Comparison of ENCODE assay signal across 17 cellular contexts in the genomic region with DNA sequence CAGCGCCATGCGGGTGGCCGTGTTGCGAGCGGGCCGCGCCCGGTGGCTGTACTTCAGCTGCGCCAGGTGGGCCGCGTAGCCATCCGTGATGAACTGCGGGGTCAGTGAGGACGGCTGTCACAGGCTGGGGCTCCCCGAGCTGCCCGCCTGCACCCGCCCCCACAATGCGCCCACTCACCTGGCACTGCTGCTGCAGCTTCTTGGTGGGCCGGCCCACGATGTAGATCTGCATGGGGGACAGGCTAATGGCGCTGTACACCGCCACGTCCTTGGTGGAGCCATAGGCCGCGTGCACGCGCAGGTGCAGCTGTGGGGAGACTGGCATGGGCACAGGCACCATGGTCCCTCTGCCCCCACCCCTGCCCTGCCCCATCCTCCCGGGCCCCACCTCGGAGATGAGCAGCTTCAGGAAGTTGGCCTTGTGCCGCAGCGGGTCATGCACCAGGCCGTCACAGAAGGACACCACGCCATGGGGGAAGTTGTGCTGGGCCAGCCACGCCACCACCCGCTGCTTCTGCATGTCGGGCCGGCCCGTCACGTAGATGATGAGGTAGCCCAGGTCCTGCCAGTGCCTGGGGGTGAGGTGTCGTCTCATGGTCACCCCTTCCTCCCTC. TPM values are rescaled to one million over a fixed set of nuclear protein-coding genes. Genes with fewer than 3 reads are reported as not detected.
DNase-seq lines count a peak whose midpoint lies in the region; ATAC-seq, FAIRE-seq and TF ChIP-seq lines count a peak whose summit lies in the region.
"Had no signal": no experiment of that assay in that cellular context is flagged by ENCODE, and none has a peak within 500 bp of the region (broad histone marks: within the 10 kb centered on the region; RNA-seq: fewer than 3 reads in every experiment).

No MANE protein-coding gene starts in this region.

- H3K79me2 ChIP-seq in K562 (ENCODE audit: control insufficient read depth, insufficient read depth, low read length) (peaks cover 12% of the 10 kb centered on the region), HepG2 (ENCODE audit: insufficient read depth, low read length) (peaks cover 12% of the 10 kb centered on the region)

- peaks cover 26 to 92% of the 10 kb centered on the region in 2 experiments for H3K4me1 ChIP-seq in K562 (replicated peaks in 1 of 2; ENCODE audit: control insufficient read depth in 2 of 2, insufficient read depth in 2 of 2, low read length in 2 of 2)
- peaks cover 42% of the 10 kb centered on the region for H3K4me1 ChIP-seq in HepG2 (ENCODE audit: insufficient read depth, low read length)
- peaks cover 7% of the 10 kb centered on the region for H3K4me1 ChIP-seq in A673 (ENCODE audit: insufficient read depth, low read length, poor library complexity, severe bottlenecking)

- TF ChIP-seq EP300 in K562 (IDR thresholded peaks at IDR 0.05; ENCODE audit: low read length) = no peak
- no peak for TF ChIP-seq EP300 in HepG2 (IDR thresholded peaks at IDR 0.05; ENCODE audit: low read depth in 2 of 2, low read length in 2 of 2)
- TF ChIP-seq EP300 in HepG2 (CRISPR knock-in tag; IDR thresholded peaks at IDR 0.05; ENCODE audit: borderline replicate concordance) = no peak

- H3K4me3 ChIP-seq in K562 = no peak overlapping the region
- H3K4me3 ChIP-seq in HepG2 (replicated peaks in 1 of 3; ENCODE audit: insufficient read depth in 1 of 3, low read depth in 2 of 3, low read length in 3 of 3) = no peak overlapping the region
- no peak overlapping the region for H3K4me3 ChIP-seq in A673 (ENCODE audit: low read depth, low read length, poor library complexity, severe bottlenecking)
- H3K4me3 ChIP-seq: BLaER1 treated with 17β-estradiol and CSF1 and Interleukin-3, amounts not matched to agents 10 nM and 100 nM had no signal

- no peaks in the 10 kb centered on the region for H3K9me1 ChIP-seq in K562 (ENCODE audit: control insufficient read depth, insufficient read depth, low read length)

- no peak overlapping the region for H3K27ac ChIP-seq in K562 (ENCODE audit: extremely low read depth, low read depth, low read length)
- H3K27ac ChIP-seq in HepG2 (ENCODE audit: extremely low read length, insufficient read depth, low read length) = no peak overlapping the region
- H3K27ac ChIP-seq in A673 (ENCODE audit: low read depth, low read length, poor library complexity, severe bottlenecking) = no peak overlapping the region
- H3K27ac ChIP-seq: BLaER1 treated with 17β-estradiol and CSF1 and Interleukin-3, amounts not matched to agents 10 nM and 100 nM had no signal

- H4K20me1 ChIP-seq in K562 (replicated peaks; ENCODE audit: control insufficient read depth, insufficient read depth, low read length) (peaks cover 5% of the 10 kb centered on the region; the same call in 1 of the 2 replicates), HepG2 (ENCODE audit: insufficient read depth, low read length) (no peaks in the 10 kb centered on the region)

- POLR2A ChIA-PET in K562 (lab: Yijun Ruan, JAX) = interaction anchor here (0.6 to 4.0 kb wide), 4 partner anchors 11 to 33 kb away, joined by 3 to 22 read pairs (median 3); a partner anchor contains a TSS
- POLR2A ChIA-PET in HepG2 (lab: Yijun Ruan, JAX) = no interaction called here
- POLR2A ChIA-PET in A673 (lab: Charles Lee; ENCODE audit: low non-redundant PET) = no interaction called here

- H3K4me2 ChIP-seq in K562 (ENCODE audit: insufficient read depth, low read length) = no peak overlapping the region
- no peak overlapping the region for H3K4me2 ChIP-seq in HepG2 (ENCODE audit: low read depth, low read length)

- TF ChIP-seq RAD21 in K562 (CRISPR knock-in tag; conservative IDR thresholded peaks at IDR 0.05 in 1 of 2, IDR thresholded peaks at IDR 0.05 in 1 of 2) = no peak
- TF ChIP-seq RAD21 in HepG2 (CRISPR knock-in tag; IDR thresholded peaks at IDR 0.05) = no peak

- H2AFZ ChIP-seq in K562 (ENCODE audit: low read depth, low read length) = no peak overlapping the region
- no peak overlapping the region for H2AFZ ChIP-seq in HepG2 (ENCODE audit: low read length)

- TF ChIP-seq POLR2A in K562 (conservative IDR thresholded peaks at IDR 0.05) (no peak), HepG2 (IDR thresholded peaks at IDR 0.05; ENCODE audit: insufficient read depth in 1 of 2, low read depth in 2 of 2, low read length in 2 of 2) (no peak)

- FAIRE-seq in K562 (lab: Jason Lieb, UNC) (no peak), HepG2 (lab: Jason Lieb, UNC) (no peak)
- FAIRE-seq: H1, HTR-8/SVneo had no signal

- intact Hi-C loops in Right ventricle myocardium inferior (cut with DNase I) = no loop called here
- intact Hi-C loops in left cardiac atrium (cut with DNase I) = loop anchor here in 1 of 2 donors (5.0 kb wide), 1 partner anchor 161 kb away; no protein-coding TSS in a partner anchor
- intact Hi-C loops in K562 (cut with micrococcal nuclease) = loop anchor here (10.0 kb wide), 1 partner anchor 158 kb away; no protein-coding TSS in a partner anchor
- intact Hi-C loops in HepG2 (cut with micrococcal nuclease; ENCODE audit: unreplicated experiment) = no loop called here
- intact Hi-C loops in A673 (cut with micrococcal nuclease; ENCODE audit: unreplicated experiment) = no loop called here

- BruUV-seq in K562 (replicated peaks; lab: Mats Ljungman, UMichigan) = no TSS peak
- BruUV-seq in HepG2 (replicated peaks; lab: Mats Ljungman, UMichigan) = no TSS peak
- BruUV-seq in A673 (replicated peaks; lab: Mats Ljungman, UMichigan) = no TSS peak

- 95% methylated on average over 27 of the region's 40 CpGs for WGBS in K562 (ENCODE audit: insufficient coverage, low coverage, missing lambda C conversion rate)
- WGBS in HepG2 (ENCODE audit: low lambda C conversion rate) = 100% methylated on average over 3 of the region's 40 CpGs

- no peaks in the 10 kb centered on the region for H3K9me3 ChIP-seq in K562 (replicated peaks; ENCODE audit: control insufficient read depth, insufficient read depth, low read depth, low read length)
- H3K9me3 ChIP-seq in HepG2 (ENCODE audit: low read length) = no peaks in the 10 kb centered on the region
- no peaks in the 10 kb centered on the region for H3K9me3 ChIP-seq in A673 (ENCODE audit: low read depth, low read length, poor library complexity, severe bottlenecking)
- H3K9me3 ChIP-seq: BLaER1 treated with 17β-estradiol and CSF1 and Interleukin-3, amounts not matched to agents 10 nM and 100 nM had no signal

- in situ Hi-C loops in K562 (cut with MboI) (no loop called here), HepG2 (cut with HindIII; ENCODE audit: extremely low pct_ligation_motif_present, low pct_unique_long_range_greater_than_20kb) (no loop called here)

- H3K9ac ChIP-seq in K562 (ENCODE audit: insufficient read depth in 1 of 2, low read depth in 2 of 2, low read length in 2 of 2) = no peak overlapping the region
- H3K9ac ChIP-seq in HepG2 (ENCODE audit: insufficient read depth, low read depth, low read length) = no peak overlapping the region
- H3K9ac ChIP-seq: BLaER1 treated with 17β-estradiol and CSF1 and Interleukin-3, amounts not matched to agents 10 nM and 100 nM had no signal

- DNase-seq in Right ventricle myocardium inferior (ENCODE audit: missing footprints) (peak; percentile 46), left cardiac atrium (no peak), K562 (ENCODE audit: extremely low read depth in 1 of 4, low spot score in 3 of 4) (no peak), HepG2 (ENCODE audit: low spot score) (no peak), A673 (ENCODE audit: low spot score) (no peak), iPS-NIHi11 (ENCODE audit: low spot score) (no peak)
- DNase-seq in stimulated activated CD8-positive, alpha-beta memory T cell treated with anti-CD3 and anti-CD28 coated beads, Interleukin-4, amount 100 ng/mL, for 48 hours = no peak
- DNase-seq: 8988T, Calu3, DMS79 treated with DMSO at 0.1 percent for 48 hours, GF-D8, HCEC 1CT, HFFc6 had no signal

- H3K27me3 ChIP-seq in K562 (ENCODE audit: control insufficient read depth in 2 of 2, insufficient read depth in 2 of 2, low read length in 2 of 2) = no peaks in the 10 kb centered on the region
- no peaks in the 10 kb centered on the region; a peak in 1 of 5 replicates for H3K27me3 ChIP-seq in HepG2 (ENCODE audit: control insufficient read depth in 1 of 2, insufficient read depth in 2 of 2, low read length in 2 of 2)
- no peaks in the 10 kb centered on the region for H3K27me3 ChIP-seq in A673 (replicated peaks; ENCODE audit: insufficient read depth, low read depth, low read length, poor library complexity)
- H3K27me3 ChIP-seq: BLaER1 treated with 17β-estradiol and CSF1 and Interleukin-3, amounts not matched to agents 10 nM and 100 nM had no signal

- no peak for TF ChIP-seq CTCF in K562 (IDR thresholded peaks at IDR 0.05 in 2 of 3, conservative IDR thresholded peaks at IDR 0.05 in 1 of 3; ENCODE audit: insufficient read depth in 2 of 3, low read depth in 1 of 3, low read length in 3 of 3)
- no peak for TF ChIP-seq CTCF in HepG2 (CRISPR knock-in tag; IDR thresholded peaks at IDR 0.05)
- no peak for TF ChIP-seq CTCF in A673 (conservative IDR thresholded peaks at IDR 0.05; ENCODE audit: low read depth, low read length)

- H3K36me3 ChIP-seq in K562 (ENCODE audit: control insufficient read depth, insufficient read depth, low read length) (peaks cover 29% of the 10 kb centered on the region; the same call in 2 of the 3 replicates), HepG2 (replicated peaks in 1 of 2; ENCODE audit: control insufficient read depth in 1 of 2, insufficient read depth in 2 of 2, low read length in 2 of 2) (peaks cover 7 to 12% of the 10 kb centered on the region in 2 experiments; a peak in 4 of 5 replicates), A673 (ENCODE audit: insufficient read depth, low read length, poor library complexity, severe bottlenecking) (peaks cover 16% of the 10 kb centered on the region)

- no peak for ATAC-seq in Right ventricle myocardium inferior
- ATAC-seq in left cardiac atrium = no peak
- ATAC-seq in K562 = no peak
- no peak for ATAC-seq in HepG2
- ATAC-seq: CD8-positive, alpha-beta T cell had no signal

- CTCF ChIA-PET in K562 (lab: Yijun Ruan, JAX; ENCODE audit: low intra/inter-chr PET ratio) (no interaction called here), HepG2 (lab: Yijun Ruan, JAX; ENCODE audit: low intra/inter-chr PET ratio, low total read pairs) (no interaction called here), A673 (lab: Charles Lee) (no interaction called here)

RNA-seq across cellular contexts. Expression of a gene that starts 5.9 kb away (rescaled TPM):
- total RNA-seq in Right ventricle myocardium inferior (158 TPM), left cardiac atrium (100 to 1,000 TPM; 159 to 176 TPM), K562 (2014; rRNA removed) (224 and 280 TPM in 2 replicates), K562 (2014; rRNA removed; fragmentation: Illumina TruSeq; extraction: Trizol) (78.1 and 91.2 TPM in 2 replicates), K562 (2015; rRNA removed; fragmentation: Illumina TruSeq; extraction: Trizol) (171 and 180 TPM in 2 replicates), K562 (2021) (164 and 167 TPM in 2 replicates), HepG2 (2016; rRNA removed; fragmentation: Illumina TruSeq; extraction: Trizol) (178 and 220 TPM in 2 replicates), A673 (2021) (180 and 189 TPM in 2 replicates)
- 69.3 and 160 TPM in 2 replicates for total RNA-seq in K562 (2011; cell fraction: chromatin; rRNA removed; ENCODE audit: low replicate concordance)
- total RNA-seq in K562 (2011; cell fraction: nucleolus; rRNA removed) = 133 and 147 TPM in 2 replicates
- 86.5 and 106 TPM in 2 replicates for total RNA-seq in K562 (2011; cell fraction: nucleoplasm; rRNA removed)
- polyA plus RNA-seq in K562 (2011; rRNA removed) (128 and 132 TPM in 2 replicates), K562 (2014; fragmentation: Illumina TruSeq; extraction: Trizol) (151 and 170 TPM in 2 replicates), K562 (2014; fragmentation: Nextera tagmentation; extraction: Ambion mirVana) (1 to 10 TPM; 2.4 to 4.8 TPM), K562 (2014; rRNA removed) (242 and 255 TPM in 2 replicates), HepG2 (2011; rRNA removed) (155 and 179 TPM in 2 replicates)
- polyA plus RNA-seq in K562 (2011; cell fraction: cytosol; rRNA removed) = 110 and 136 TPM in 2 replicates
- polyA plus RNA-seq in K562 (2011; cell fraction: nucleus; rRNA removed) = 328 and 373 TPM in 2 replicates
- 163 and 245 TPM in 2 replicates for polyA plus RNA-seq in K562 (2012)
- 33.8 and 41.5 TPM in 2 replicates for polyA minus RNA-seq in K562 (2011; rRNA and poly(A)+ RNA removed)
- polyA minus RNA-seq in K562 (2011; cell fraction: cytosol; rRNA and poly(A)+ RNA removed) = 34.7 and 36.8 TPM in 2 replicates
- 21.8 and 31.0 TPM in 2 replicates for polyA minus RNA-seq in K562 (2011; cell fraction: nucleus; rRNA and poly(A)+ RNA removed)
- total RNA-seq in HepG2 (2016; cell fraction: cytosol; rRNA removed; fragmentation: Illumina TruSeq; extraction: Trizol; ENCODE audit: low read depth) = 710 and 791 TPM in 2 replicates
- 169 and 227 TPM in 2 replicates for total RNA-seq in HepG2 (2016; cell fraction: insoluble cytoplasmic fraction; rRNA removed; fragmentation: Illumina TruSeq; extraction: Trizol)
- 491 and 557 TPM in 2 replicates for total RNA-seq in HepG2 (2016; cell fraction: membrane; rRNA removed; fragmentation: Illumina TruSeq; extraction: Trizol)
- 80.1 and 103 TPM in 2 replicates for total RNA-seq in HepG2 (2016; cell fraction: nucleus; rRNA removed; fragmentation: Illumina TruSeq; extraction: Trizol)
- polyA plus RNA-seq in HepG2 (2011; cell fraction: cytosol; rRNA removed) = 176 and 208 TPM in 2 replicates
- 332 and 368 TPM in 2 replicates for polyA plus RNA-seq in HepG2 (2011; cell fraction: nucleus; rRNA removed)
- polyA plus RNA-seq in HepG2 (2012) = 109 and 121 TPM in 2 replicates
- polyA plus RNA-seq in HepG2 (2016; cell fraction: cytosol; fragmentation: Illumina TruSeq; extraction: Trizol; ENCODE audit: low read depth) = 761 and 860 TPM in 2 replicates
- polyA plus RNA-seq in HepG2 (2016; cell fraction: insoluble cytoplasmic fraction; fragmentation: Illumina TruSeq; extraction: Trizol; ENCODE audit: low read depth) = 159 and 186 TPM in 2 replicates
- polyA plus RNA-seq in HepG2 (2016; cell fraction: membrane; fragmentation: Illumina TruSeq; extraction: Trizol; ENCODE audit: low read depth) = 440 and 496 TPM in 2 replicates
- 178 and 189 TPM in 2 replicates for polyA plus RNA-seq in HepG2 (2016; cell fraction: nucleus; fragmentation: Illumina TruSeq; extraction: Trizol; ENCODE audit: insufficient read depth, low read depth)
- polyA minus RNA-seq in HepG2 (2011; rRNA and poly(A)+ RNA removed; ENCODE audit: low replicate concordance) = 30.5 and 34.7 TPM in 2 replicates
- polyA minus RNA-seq in HepG2 (2011; cell fraction: cytosol; rRNA and poly(A)+ RNA removed) = 30.8 and 31.7 TPM in 2 replicates
- 19.3 and 22.6 TPM in 2 replicates for polyA minus RNA-seq in HepG2 (2011; cell fraction: nucleus; rRNA and poly(A)+ RNA removed)

RNA-seq across cellular contexts. Expression of a gene that starts 11.3 kb away (rescaled TPM):
- 16.2 TPM for total RNA-seq in Right ventricle myocardium inferior
- total RNA-seq in left cardiac atrium = 10 to 100 TPM; 10.5 to 14.1 TPM
- 71.5 and 173 TPM in 2 replicates for total RNA-seq in K562 (2011; cell fraction: chromatin; rRNA removed; ENCODE audit: low replicate concordance)
- 98.1 and 99.0 TPM in 2 replicates for total RNA-seq in K562 (2011; cell fraction: nucleolus; rRNA removed)
- 61.3 and 107 TPM in 2 replicates for total RNA-seq in K562 (2011; cell fraction: nucleoplasm; rRNA removed)
- 39.0 and 40.3 TPM in 2 replicates for total RNA-seq in K562 (2014; rRNA removed)
- total RNA-seq in K562 (2014; rRNA removed; fragmentation: Illumina TruSeq; extraction: Trizol) = 5.9 and 6.4 TPM in 2 replicates
- 18.5 and 21.4 TPM in 2 replicates for total RNA-seq in K562 (2015; rRNA removed; fragmentation: Illumina TruSeq; extraction: Trizol)
- total RNA-seq in K562 (2021) = 51.7 and 63.0 TPM in 2 replicates
- 27.6 and 38.3 TPM in 2 replicates for polyA plus RNA-seq in K562 (2011; rRNA removed)
- 40.5 and 99.8 TPM in 2 replicates for polyA plus RNA-seq in K562 (2011; cell fraction: cytosol; rRNA removed)
- 261 and 270 TPM in 2 replicates for polyA plus RNA-seq in K562 (2011; cell fraction: nucleus; rRNA removed)
- 24.6 and 74.9 TPM in 2 replicates for polyA plus RNA-seq in K562 (2012)
- 13.5 and 29.6 TPM in 2 replicates for polyA plus RNA-seq in K562 (2014; fragmentation: Illumina TruSeq; extraction: Trizol)
- polyA plus RNA-seq in K562 (2014; fragmentation: Nextera tagmentation; extraction: Ambion mirVana) = 1 to 10 TPM; 1.4 to 3.8 TPM
- 86.0 and 111 TPM in 2 replicates for polyA plus RNA-seq in K562 (2014; rRNA removed)
- 15.9 and 19.8 TPM in 2 replicates for polyA minus RNA-seq in K562 (2011; rRNA and poly(A)+ RNA removed)
- polyA minus RNA-seq in K562 (2011; cell fraction: cytosol; rRNA and poly(A)+ RNA removed) = 16.9 and 19.2 TPM in 2 replicates
- polyA minus RNA-seq in K562 (2011; cell fraction: nucleus; rRNA and poly(A)+ RNA removed) = 54.3 and 67.5 TPM in 2 replicates
- total RNA-seq in HepG2 (2016; rRNA removed; fragmentation: Illumina TruSeq; extraction: Trizol) = 10.6 and 14.6 TPM in 2 replicates
- 4.5 and 4.8 TPM in 2 replicates for total RNA-seq in HepG2 (2016; cell fraction: cytosol; rRNA removed; fragmentation: Illumina TruSeq; extraction: Trizol; ENCODE audit: low read depth)
- 12.7 and 14.8 TPM in 2 replicates for total RNA-seq in HepG2 (2016; cell fraction: insoluble cytoplasmic fraction; rRNA removed; fragmentation: Illumina TruSeq; extraction: Trizol)
- total RNA-seq in HepG2 (2016; cell fraction: membrane; rRNA removed; fragmentation: Illumina TruSeq; extraction: Trizol) = 8.7 and 8.8 TPM in 2 replicates
- total RNA-seq in HepG2 (2016; cell fraction: nucleus; rRNA removed; fragmentation: Illumina TruSeq; extraction: Trizol) = 11.1 and 14.0 TPM in 2 replicates
- polyA plus RNA-seq in HepG2 (2011; rRNA removed) = 13.2 and 15.5 TPM in 2 replicates
- polyA plus RNA-seq in HepG2 (2011; cell fraction: cytosol; rRNA removed) = 10.6 and 23.9 TPM in 2 replicates
- 115 and 150 TPM in 2 replicates for polyA plus RNA-seq in HepG2 (2011; cell fraction: nucleus; rRNA removed)
- polyA plus RNA-seq in HepG2 (2012) = 6.2 and 7.8 TPM in 2 replicates
- polyA plus RNA-seq in HepG2 (2016; cell fraction: cytosol; fragmentation: Illumina TruSeq; extraction: Trizol; ENCODE audit: low read depth) = 7.1 and 7.6 TPM in 2 replicates
- 14.3 and 16.0 TPM in 2 replicates for polyA plus RNA-seq in HepG2 (2016; cell fraction: insoluble cytoplasmic fraction; fragmentation: Illumina TruSeq; extraction: Trizol; ENCODE audit: low read depth)
- polyA plus RNA-seq in HepG2 (2016; cell fraction: membrane; fragmentation: Illumina TruSeq; extraction: Trizol; ENCODE audit: low read depth) = 10.5 and 12.0 TPM in 2 replicates
- polyA plus RNA-seq in HepG2 (2016; cell fraction: nucleus; fragmentation: Illumina TruSeq; extraction: Trizol; ENCODE audit: insufficient read depth, low read depth) = 40.3 and 43.3 TPM in 2 replicates
- 20.5 and 24.4 TPM in 2 replicates for polyA minus RNA-seq in HepG2 (2011; rRNA and poly(A)+ RNA removed; ENCODE audit: low replicate concordance)
- polyA minus RNA-seq in HepG2 (2011; cell fraction: cytosol; rRNA and poly(A)+ RNA removed) = 6.2 and 10.0 TPM in 2 replicates
- 14.0 and 15.5 TPM in 2 replicates for polyA minus RNA-seq in HepG2 (2011; cell fraction: nucleus; rRNA and poly(A)+ RNA removed)
- total RNA-seq in A673 (2021) = 18.2 and 22.2 TPM in 2 replicates

RNA-seq across cellular contexts. Expression of a gene that starts 20.1 kb away (rescaled TPM):
- 4.4 TPM for total RNA-seq in Right ventricle myocardium inferior
- 1 to 10 TPM; 5.7 to 5.8 TPM for total RNA-seq in left cardiac atrium
- 28.0 and 68.9 TPM in 2 replicates for total RNA-seq in K562 (2011; cell fraction: chromatin; rRNA removed; ENCODE audit: low replicate concordance)
- total RNA-seq in K562 (2011; cell fraction: nucleolus; rRNA removed) = 41.1 and 52.0 TPM in 2 replicates
- total RNA-seq in K562 (2011; cell fraction: nucleoplasm; rRNA removed) = 34.1 and 35.2 TPM in 2 replicates
- 9.6 and 10.5 TPM in 2 replicates for total RNA-seq in K562 (2014; rRNA removed)
- 3.9 and 4.3 TPM in 2 replicates for total RNA-seq in K562 (2014; rRNA removed; fragmentation: Illumina TruSeq; extraction: Trizol)
- total RNA-seq in K562 (2015; rRNA removed; fragmentation: Illumina TruSeq; extraction: Trizol) = 6.2 and 6.5 TPM in 2 replicates
- 12.0 and 12.6 TPM in 2 replicates for total RNA-seq in K562 (2021)
- polyA plus RNA-seq in K562 (2011; rRNA removed) = 6.3 and 6.5 TPM in 2 replicates
- polyA plus RNA-seq in K562 (2011; cell fraction: cytosol; rRNA removed) = 5.8 and 12.1 TPM in 2 replicates
- 10.8 and 22.9 TPM in 2 replicates for polyA plus RNA-seq in K562 (2011; cell fraction: nucleus; rRNA removed)
- polyA plus RNA-seq in K562 (2012) = 5.0 and 6.9 TPM in 2 replicates
- 4.2 and 5.7 TPM in 2 replicates for polyA plus RNA-seq in K562 (2014; fragmentation: Illumina TruSeq; extraction: Trizol)
- under 1 TPM; 0.20 to 0.31 TPM for polyA plus RNA-seq in K562 (2014; fragmentation: Nextera tagmentation; extraction: Ambion mirVana)
- polyA plus RNA-seq in K562 (2014; rRNA removed) = 7.6 and 7.9 TPM in 2 replicates
- polyA minus RNA-seq in K562 (2011; rRNA and poly(A)+ RNA removed) = 8.5 and 9.6 TPM in 2 replicates
- 6.6 and 9.7 TPM in 2 replicates for polyA minus RNA-seq in K562 (2011; cell fraction: cytosol; rRNA and poly(A)+ RNA removed)
- 13.3 and 14.7 TPM in 2 replicates for polyA minus RNA-seq in K562 (2011; cell fraction: nucleus; rRNA and poly(A)+ RNA removed)
- 3.4 and 6.0 TPM in 2 replicates for total RNA-seq in HepG2 (2016; rRNA removed; fragmentation: Illumina TruSeq; extraction: Trizol)
- 2.0 and 2.1 TPM in 2 replicates for total RNA-seq in HepG2 (2016; cell fraction: cytosol; rRNA removed; fragmentation: Illumina TruSeq; extraction: Trizol; ENCODE audit: low read depth)
- total RNA-seq in HepG2 (2016; cell fraction: insoluble cytoplasmic fraction; rRNA removed; fragmentation: Illumina TruSeq; extraction: Trizol) = 3.8 and 6.2 TPM in 2 replicates
- 4.2 and 4.6 TPM in 2 replicates for total RNA-seq in HepG2 (2016; cell fraction: membrane; rRNA removed; fragmentation: Illumina TruSeq; extraction: Trizol)
- 7.6 and 8.0 TPM in 2 replicates for total RNA-seq in HepG2 (2016; cell fraction: nucleus; rRNA removed; fragmentation: Illumina TruSeq; extraction: Trizol)
- polyA plus RNA-seq in HepG2 (2011; rRNA removed) = 4.8 and 5.1 TPM in 2 replicates
- polyA plus RNA-seq in HepG2 (2011; cell fraction: cytosol; rRNA removed) = 2.5 and 4.1 TPM in 2 replicates
- 9.9 and 12.0 TPM in 2 replicates for polyA plus RNA-seq in HepG2 (2011; cell fraction: nucleus; rRNA removed)
- polyA plus RNA-seq in HepG2 (2012) = 2.4 and 3.6 TPM in 2 replicates
- 0.78 and 1.3 TPM in 2 replicates for polyA plus RNA-seq in HepG2 (2016; cell fraction: cytosol; fragmentation: Illumina TruSeq; extraction: Trizol; ENCODE audit: low read depth)
- polyA plus RNA-seq in HepG2 (2016; cell fraction: insoluble cytoplasmic fraction; fragmentation: Illumina TruSeq; extraction: Trizol; ENCODE audit: low read depth) = 2.3 and 4.0 TPM in 2 replicates
- polyA plus RNA-seq in HepG2 (2016; cell fraction: membrane; fragmentation: Illumina TruSeq; extraction: Trizol; ENCODE audit: low read depth) = 1.7 and 2.1 TPM in 2 replicates
- polyA plus RNA-seq in HepG2 (2016; cell fraction: nucleus; fragmentation: Illumina TruSeq; extraction: Trizol; ENCODE audit: insufficient read depth, low read depth) = 12.6 and 14.0 TPM in 2 replicates
- 16.7 and 18.1 TPM in 2 replicates for polyA minus RNA-seq in HepG2 (2011; rRNA and poly(A)+ RNA removed; ENCODE audit: low replicate concordance)
- polyA minus RNA-seq in HepG2 (2011; cell fraction: cytosol; rRNA and poly(A)+ RNA removed) = 4.4 and 4.7 TPM in 2 replicates
- 9.8 and 10.9 TPM in 2 replicates for polyA minus RNA-seq in HepG2 (2011; cell fraction: nucleus; rRNA and poly(A)+ RNA removed)
- 8.9 and 10.6 TPM in 2 replicates for total RNA-seq in A673 (2021)
